1 cellular context compared by ENCODE assay signal in the genomic region with DNA sequence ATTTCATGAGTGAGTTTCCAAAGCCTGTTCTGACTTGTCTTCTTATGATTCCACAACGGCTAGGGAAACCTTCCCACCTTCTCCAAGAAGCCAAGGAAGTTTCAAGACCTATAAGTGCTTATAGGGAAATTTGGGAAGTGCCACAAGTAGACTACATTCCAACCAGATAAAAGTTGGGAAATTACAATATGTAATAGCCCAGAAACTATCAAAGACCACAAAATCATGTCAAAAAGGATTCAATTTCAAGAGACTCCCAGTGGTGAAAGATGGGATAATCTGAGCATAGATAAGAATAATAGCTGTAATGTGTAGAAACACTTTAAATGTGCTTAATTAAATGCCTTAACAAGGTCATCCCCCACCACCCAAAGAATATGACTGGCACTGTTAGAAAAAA.
TF ChIP-seq lines count a peak whose summit lies in the region.

No MANE protein-coding gene starts in this region.

TF ChIP-seq in GM23338, 12 proteins besides CTCF, POLR2A, EP300 and RAD21 (continued from another document):
- TF ChIP-seq, protein P1, sequence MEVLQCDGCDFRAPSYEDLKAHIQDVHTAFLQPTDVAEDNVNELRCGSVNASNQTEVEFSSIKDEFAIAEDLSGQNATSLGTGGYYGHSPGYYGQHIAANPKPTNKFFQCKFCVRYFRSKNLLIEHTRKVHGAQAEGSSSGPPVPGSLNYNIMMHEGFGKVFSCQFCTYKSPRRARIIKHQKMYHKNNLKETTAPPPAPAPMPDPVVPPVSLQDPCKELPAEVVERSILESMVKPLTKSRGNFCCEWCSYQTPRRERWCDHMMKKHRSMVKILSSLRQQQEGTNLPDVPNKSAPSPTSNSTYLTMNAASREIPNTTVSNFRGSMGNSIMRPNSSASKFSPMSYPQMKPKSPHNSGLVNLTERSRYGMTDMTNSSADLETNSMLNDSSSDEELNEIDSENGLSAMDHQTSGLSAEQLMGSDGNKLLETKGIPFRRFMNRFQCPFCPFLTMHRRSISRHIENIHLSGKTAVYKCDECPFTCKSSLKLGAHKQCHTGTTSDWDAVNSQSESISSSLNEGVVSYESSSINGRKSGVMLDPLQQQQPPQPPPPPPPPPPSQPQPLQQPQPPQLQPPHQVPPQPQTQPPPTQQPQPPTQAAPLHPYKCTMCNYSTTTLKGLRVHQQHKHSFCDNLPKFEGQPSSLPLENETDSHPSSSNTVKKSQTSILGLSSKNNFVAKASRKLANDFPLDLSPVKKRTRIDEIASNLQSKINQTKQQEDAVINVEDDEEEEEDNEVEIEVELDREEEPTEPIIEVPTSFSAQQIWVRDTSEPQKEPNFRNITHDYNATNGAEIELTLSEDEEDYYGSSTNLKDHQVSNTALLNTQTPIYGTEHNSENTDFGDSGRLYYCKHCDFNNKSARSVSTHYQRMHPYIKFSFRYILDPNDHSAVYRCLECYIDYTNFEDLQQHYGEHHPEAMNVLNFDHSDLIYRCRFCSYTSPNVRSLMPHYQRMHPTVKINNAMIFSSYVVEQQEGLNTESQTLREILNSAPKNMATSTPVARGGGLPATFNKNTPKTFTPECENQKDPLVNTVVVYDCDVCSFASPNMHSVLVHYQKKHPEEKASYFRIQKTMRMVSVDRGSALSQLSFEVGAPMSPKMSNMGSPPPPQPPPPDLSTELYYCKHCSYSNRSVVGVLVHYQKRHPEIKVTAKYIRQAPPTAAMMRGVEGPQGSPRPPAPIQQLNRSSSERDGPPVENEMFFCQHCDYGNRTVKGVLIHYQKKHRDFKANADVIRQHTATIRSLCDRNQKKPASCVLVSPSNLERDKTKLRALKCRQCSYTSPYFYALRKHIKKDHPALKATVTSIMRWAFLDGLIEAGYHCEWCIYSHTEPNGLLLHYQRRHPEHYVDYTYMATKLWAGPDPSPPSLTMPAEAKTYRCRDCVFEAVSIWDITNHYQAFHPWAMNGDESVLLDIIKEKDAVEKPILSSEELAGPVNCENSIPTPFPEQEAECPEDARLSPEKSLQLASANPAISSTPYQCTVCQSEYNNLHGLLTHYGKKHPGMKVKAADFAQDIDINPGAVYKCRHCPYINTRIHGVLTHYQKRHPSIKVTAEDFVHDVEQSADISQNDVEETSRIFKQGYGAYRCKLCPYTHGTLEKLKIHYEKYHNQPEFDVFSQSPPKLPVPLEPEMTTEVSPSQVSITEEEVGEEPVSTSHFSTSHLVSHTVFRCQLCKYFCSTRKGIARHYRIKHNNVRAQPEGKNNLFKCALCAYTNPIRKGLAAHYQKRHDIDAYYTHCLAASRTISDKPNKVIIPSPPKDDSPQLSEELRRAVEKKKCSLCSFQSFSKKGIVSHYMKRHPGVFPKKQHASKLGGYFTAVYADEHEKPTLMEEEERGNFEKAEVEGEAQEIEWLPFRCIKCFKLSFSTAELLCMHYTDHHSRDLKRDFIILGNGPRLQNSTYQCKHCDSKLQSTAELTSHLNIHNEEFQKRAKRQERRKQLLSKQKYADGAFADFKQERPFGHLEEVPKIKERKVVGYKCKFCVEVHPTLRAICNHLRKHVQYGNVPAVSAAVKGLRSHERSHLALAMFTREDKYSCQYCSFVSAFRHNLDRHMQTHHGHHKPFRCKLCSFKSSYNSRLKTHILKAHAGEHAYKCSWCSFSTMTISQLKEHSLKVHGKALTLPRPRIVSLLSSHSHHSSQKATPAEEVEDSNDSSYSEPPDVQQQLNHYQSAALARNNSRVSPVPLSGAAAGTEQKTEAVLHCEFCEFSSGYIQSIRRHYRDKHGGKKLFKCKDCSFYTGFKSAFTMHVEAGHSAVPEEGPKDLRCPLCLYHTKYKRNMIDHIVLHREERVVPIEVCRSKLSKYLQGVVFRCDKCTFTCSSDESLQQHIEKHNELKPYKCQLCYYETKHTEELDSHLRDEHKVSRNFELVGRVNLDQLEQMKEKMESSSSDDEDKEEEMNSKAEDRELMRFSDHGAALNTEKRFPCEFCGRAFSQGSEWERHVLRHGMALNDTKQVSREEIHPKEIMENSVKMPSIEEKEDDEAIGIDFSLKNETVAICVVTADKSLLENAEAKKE (CRISPR knock-in tag; IDR thresholded peaks at IDR 0.05), result no peak
- TF ChIP-seq, protein P2, sequence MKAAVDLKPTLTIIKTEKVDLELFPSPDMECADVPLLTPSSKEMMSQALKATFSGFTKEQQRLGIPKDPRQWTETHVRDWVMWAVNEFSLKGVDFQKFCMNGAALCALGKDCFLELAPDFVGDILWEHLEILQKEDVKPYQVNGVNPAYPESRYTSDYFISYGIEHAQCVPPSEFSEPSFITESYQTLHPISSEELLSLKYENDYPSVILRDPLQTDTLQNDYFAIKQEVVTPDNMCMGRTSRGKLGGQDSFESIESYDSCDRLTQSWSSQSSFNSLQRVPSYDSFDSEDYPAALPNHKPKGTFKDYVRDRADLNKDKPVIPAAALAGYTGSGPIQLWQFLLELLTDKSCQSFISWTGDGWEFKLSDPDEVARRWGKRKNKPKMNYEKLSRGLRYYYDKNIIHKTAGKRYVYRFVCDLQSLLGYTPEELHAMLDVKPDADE (IDR thresholded peaks at IDR 0.05), result no peak
- TF ChIP-seq NANOG (IDR thresholded peaks at IDR 0.05; ENCODE audit: borderline replicate concordance) (no peak), JUNB (IDR thresholded peaks at IDR 0.05; ENCODE audit: unreplicated experiment) (no peak)
- TF ChIP-seq, protein P3, sequence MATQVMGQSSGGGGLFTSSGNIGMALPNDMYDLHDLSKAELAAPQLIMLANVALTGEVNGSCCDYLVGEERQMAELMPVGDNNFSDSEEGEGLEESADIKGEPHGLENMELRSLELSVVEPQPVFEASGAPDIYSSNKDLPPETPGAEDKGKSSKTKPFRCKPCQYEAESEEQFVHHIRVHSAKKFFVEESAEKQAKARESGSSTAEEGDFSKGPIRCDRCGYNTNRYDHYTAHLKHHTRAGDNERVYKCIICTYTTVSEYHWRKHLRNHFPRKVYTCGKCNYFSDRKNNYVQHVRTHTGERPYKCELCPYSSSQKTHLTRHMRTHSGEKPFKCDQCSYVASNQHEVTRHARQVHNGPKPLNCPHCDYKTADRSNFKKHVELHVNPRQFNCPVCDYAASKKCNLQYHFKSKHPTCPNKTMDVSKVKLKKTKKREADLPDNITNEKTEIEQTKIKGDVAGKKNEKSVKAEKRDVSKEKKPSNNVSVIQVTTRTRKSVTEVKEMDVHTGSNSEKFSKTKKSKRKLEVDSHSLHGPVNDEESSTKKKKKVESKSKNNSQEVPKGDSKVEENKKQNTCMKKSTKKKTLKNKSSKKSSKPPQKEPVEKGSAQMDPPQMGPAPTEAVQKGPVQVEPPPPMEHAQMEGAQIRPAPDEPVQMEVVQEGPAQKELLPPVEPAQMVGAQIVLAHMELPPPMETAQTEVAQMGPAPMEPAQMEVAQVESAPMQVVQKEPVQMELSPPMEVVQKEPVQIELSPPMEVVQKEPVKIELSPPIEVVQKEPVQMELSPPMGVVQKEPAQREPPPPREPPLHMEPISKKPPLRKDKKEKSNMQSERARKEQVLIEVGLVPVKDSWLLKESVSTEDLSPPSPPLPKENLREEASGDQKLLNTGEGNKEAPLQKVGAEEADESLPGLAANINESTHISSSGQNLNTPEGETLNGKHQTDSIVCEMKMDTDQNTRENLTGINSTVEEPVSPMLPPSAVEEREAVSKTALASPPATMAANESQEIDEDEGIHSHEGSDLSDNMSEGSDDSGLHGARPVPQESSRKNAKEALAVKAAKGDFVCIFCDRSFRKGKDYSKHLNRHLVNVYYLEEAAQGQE (IDR thresholded peaks at IDR 0.05; ENCODE audit: unreplicated experiment), result no peak
